Comparison of ENCODE assay signal across 22 cellular contexts in the genomic region with DNA sequence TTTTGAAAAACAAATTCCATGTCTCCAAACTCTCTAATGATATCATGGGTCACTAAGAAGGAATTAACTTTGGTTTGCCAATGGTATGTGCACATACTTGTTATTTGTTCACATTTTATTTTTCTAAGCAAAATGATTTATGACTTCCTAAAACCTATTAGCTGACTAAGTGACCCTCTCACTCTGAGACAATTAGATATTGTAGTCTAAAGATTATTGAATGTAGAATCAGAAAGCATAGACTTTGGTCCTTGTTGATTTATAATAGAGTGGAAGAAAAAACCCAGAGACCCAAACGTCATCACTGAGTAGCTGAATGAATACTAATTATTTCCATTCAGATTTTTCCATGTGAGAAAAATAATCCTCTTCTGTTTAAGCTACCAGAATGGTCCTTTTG.
A peak's percentile ranks its signal among the peaks of the same experiment; 100 is the strongest.
DNase-seq lines count a peak whose midpoint lies in the region; FAIRE-seq and TF ChIP-seq lines count a peak whose summit lies in the region.
"Had no signal": no experiment of that assay in that cellular context is flagged by ENCODE, and none has a peak within 500 bp of the region (broad histone marks: within the 10 kb centered on the region; RNA-seq: fewer than 3 reads in every experiment).

No MANE protein-coding gene starts in this region.

- H3K4me3 ChIP-seq in AG04449 (ENCODE audit: low read depth, low read length) (no peak overlapping the region), SU-DHL-6 (ENCODE audit: insufficient read depth, low read length, poor library complexity, severe bottlenecking) (no peak overlapping the region), fibroblast of the aortic adventitia (ENCODE audit: low read depth, low read length) (no peak overlapping the region)
- H3K4me3 ChIP-seq: lower lobe of right lung, vagina had no signal

- DNase-seq in AG04449 (ENCODE audit: low read depth, low spot score): peak; percentile 36
- no peak for DNase-seq in GM12892 (ENCODE audit: insufficient read length)
- DNase-seq in fibroblast of the aortic adventitia (ENCODE audit: low read depth): peak; percentile 31
- DNase-seq in SKM-1 treated with dmso at 0.1 percent for 144 hours (lab: John Stamatoyannopoulos, UW; ENCODE audit: unreplicated experiment): no peak
- no peak for DNase-seq in effector CD8-positive, alpha-beta T cell (lab: John Stamatoyannopoulos, UW)
- no peak for DNase-seq in RCC 7860 (ENCODE audit: low spot score)
- DNase-seq in HEK293T (ENCODE audit: extremely low spot score): no peak
- DNase-seq: activated CD4-positive, CD25-positive, alpha-beta regulatory T cell; activated CD8-positive, alpha-beta memory T cell treated with anti-CD3 and anti-CD28 coated beads for 24 hours; activated naive CD8-positive, alpha-beta T cell treated with anti-CD3 and anti-CD28 coated beads, Interleukin-2, amount 10 ng/mL, durations not matched to agents 7 days and 5 days; activated T-cell treated with anti-CD3 and anti-CD28 coated beads, Interleukin-2, amount 50 U/mL, for 72 hours; CD8-positive, alpha-beta memory T cell; GOT3; lower lobe of right lung; NCI-H1105; NCI-H2081 treated with DMSO at 0.1 percent for 48 hours; NCI-H510A treated with DMSO at 0.1 percent for 48 hours; retina; SHP77 had no signal

- peaks cover 30% of the 10 kb centered on the region for H3F3A ChIP-seq in SU-DHL-6 (ENCODE audit: insufficient read depth)

- no peaks in the 10 kb centered on the region for H3K27me3 ChIP-seq in SU-DHL-6 (ENCODE audit: low read length)
- H3K27me3 ChIP-seq: vagina had no signal

- H3K27ac ChIP-seq in SU-DHL-6 (ENCODE audit: low read depth, low read length): peak overlapping the region; percentile 98
- H3K27ac ChIP-seq: lower lobe of right lung, vagina had no signal

- no peaks in the 10 kb centered on the region for H3K9me2 ChIP-seq in SU-DHL-6 (replicated peaks; ENCODE audit: insufficient read depth, low read length)

- no peak for TF ChIP-seq POLR2A in GM12892 (IDR thresholded peaks at IDR 0.05; ENCODE audit: low read depth, low read length)

- CTCF ChIA-PET in AG04449 (lab: Yijun Ruan, JAX): no interaction called here
- CTCF ChIA-PET in HEK293T (lab: Yijun Ruan, JAX): no interaction called here

- peak overlapping the region; percentile 4; the same call in 1 of the 2 replicates for H3K9ac ChIP-seq in SU-DHL-6 (ENCODE audit: low read length)

- H4K20me1 ChIP-seq in SU-DHL-6 (ENCODE audit: low read depth, low read length): no peaks in the 10 kb centered on the region

- no peaks in the 10 kb centered on the region for H3K9me3 ChIP-seq in SU-DHL-6 (ENCODE audit: insufficient read depth, low read length)
- H3K9me3 ChIP-seq: lower lobe of right lung, vagina had no signal

- H3K36me3 ChIP-seq in SU-DHL-6 (ENCODE audit: low read length): no peaks in the 10 kb centered on the region
- H3K36me3 ChIP-seq: lower lobe of right lung, vagina had no signal

- POLR2A ChIA-PET in AG04449 (lab: Yijun Ruan, JAX) (no interaction called here), HEK293T (lab: Yijun Ruan, JAX) (no interaction called here)

- TF ChIP-seq CTCF in AG04449 (IDR thresholded peaks at IDR 0.05; ENCODE audit: insufficient read depth, low read length, missing control alignments): no peak
- no peak for TF ChIP-seq CTCF in SU-DHL-6 (IDR thresholded peaks at IDR 0.05; ENCODE audit: insufficient read depth, low read length, poor library complexity, severe bottlenecking)
- no peak for TF ChIP-seq CTCF in fibroblast of the aortic adventitia (IDR thresholded peaks at IDR 0.05; ENCODE audit: insufficient read depth, low read length)

- peak; percentile 82 for FAIRE-seq in GM12892 (lab: Jason Lieb, UNC)
- no peak for FAIRE-seq in RCC 7860 (lab: Jason Lieb, UNC)
- FAIRE-seq: A204.1 had no signal

- H3K4me2 ChIP-seq in SU-DHL-6 (ENCODE audit: low read depth, low read length, poor library complexity, severe bottlenecking): peak overlapping the region; percentile 85

- H2AFZ ChIP-seq in SU-DHL-6 (ENCODE audit: low read depth, low read length, severe bottlenecking): peak overlapping the region; percentile 24

- H3K79me2 ChIP-seq in SU-DHL-6 (ENCODE audit: insufficient read depth, low read length): no peaks in the 10 kb centered on the region

TF ChIP-seq in HEK293T, 16 proteins besides CTCF, POLR2A, EP300 and RAD21:
- TF ChIP-seq CTBP1 (IDR thresholded peaks at IDR 0.05; ENCODE audit: borderline replicate concordance): no peak
- no peak for TF ChIP-seq PKNOX1 (IDR thresholded peaks at IDR 0.05)
- no peak for TF ChIP-seq HDGF (IDR thresholded peaks at IDR 0.05; ENCODE audit: borderline replicate concordance)
- no peak for TF ChIP-seq ARNT (IDR thresholded peaks at IDR 0.05)
- TF ChIP-seq TARDBP (IDR thresholded peaks at IDR 0.05): no peak
- no peak for TF ChIP-seq L3MBTL2 (conservative IDR thresholded peaks at IDR 0.05)

Comparison
In these comparisons a context has a peak if more than half of its experiments do, and no peak if none do; other contexts are left out.
1. DNase-seq: peak in AG04449 (single experiment) and fibroblast of the aortic adventitia (single experiment); none in GM12892 (single experiment), SKM-1 treated with dmso at 0.1 percent for 144 hours (single experiment), effector CD8-positive, alpha-beta T cell (single experiment), RCC 7860 (single experiment) and HEK293T (single experiment).